8 cellular contexts compared by ENCODE assay signal in genomic region chr18:2657788-2658458, GRCh38. TPM values are rescaled to one million over a fixed set of nuclear protein-coding genes. Genes with fewer than 3 reads are reported as not detected.
DNase-seq lines count a peak whose midpoint lies in the region; ATAC-seq, FAIRE-seq and TF ChIP-seq lines count a peak whose summit lies in the region.

No MANE protein-coding gene starts in this region.

- H3K79me2 ChIP-seq in HepG2 (ENCODE audit: insufficient read depth, low read length) = peaks cover 65% of the 10 kb centered on the region

- intact Hi-C loops in HepG2 (cut with micrococcal nuclease; ENCODE audit: unreplicated experiment) = no loop called here
- intact Hi-C loops in upper lobe of right lung (cut with DNase I) = no loop called here

- H4K20me1 ChIP-seq in HepG2 (ENCODE audit: insufficient read depth, low read length) = peaks cover 34% of the 10 kb centered on the region

- H3K27ac ChIP-seq in HepG2 (ENCODE audit: extremely low read length, insufficient read depth, low read length) (peak overlapping the region; percentile 16), upper lobe of right lung (peak overlapping the region; percentile 48), SJCRH30 (no peak overlapping the region)

- no peak overlapping the region for H2AFZ ChIP-seq in HepG2 (ENCODE audit: low read length)

- FAIRE-seq in HepG2 (lab: Jason Lieb, UNC) = no peak

- CTCF ChIA-PET in HepG2 (lab: Yijun Ruan, JAX; ENCODE audit: low intra/inter-chr PET ratio, low total read pairs) = no interaction called here

- TF ChIP-seq RAD21 in HepG2 (CRISPR knock-in tag; IDR thresholded peaks at IDR 0.05) = no peak

- no peak for TF ChIP-seq CTCF in HepG2 (CRISPR knock-in tag; IDR thresholded peaks at IDR 0.05)
- no peak for TF ChIP-seq CTCF in upper lobe of right lung (IDR thresholded peaks at IDR 0.05)

- DNase-seq in MG63 (peak; percentile 9), amniotic stem cell (lab: John Stamatoyannopoulos, UW) (peak; percentile 55), HepG2 (ENCODE audit: low spot score) (peak; percentile 56), upper lobe of right lung (no peak), SJCRH30 (no peak)

- no TSS peak for BruUV-seq in HepG2 (replicated peaks; lab: Mats Ljungman, UMichigan)

- TF ChIP-seq POLR2A in HepG2 (IDR thresholded peaks at IDR 0.05; ENCODE audit: insufficient read depth in 1 of 2, low read depth in 2 of 2, low read length in 2 of 2) = no peak

- no peaks in the 10 kb centered on the region for H3K27me3 ChIP-seq in MG63
- no peaks in the 10 kb centered on the region; a peak in 1 of 5 replicates for H3K27me3 ChIP-seq in HepG2 (ENCODE audit: control insufficient read depth in 1 of 2, insufficient read depth in 2 of 2, low read length in 2 of 2)
- no peaks in the 10 kb centered on the region for H3K27me3 ChIP-seq in upper lobe of right lung
- H3K27me3 ChIP-seq in SJCRH30 = no peaks in the 10 kb centered on the region

- 33% methylated on average over 12 of the region's 12 CpGs for WGBS in HepG2 (ENCODE audit: low lambda C conversion rate)

- H3K4me1 ChIP-seq in ES-I3 (ENCODE audit: insufficient read depth, low read length) = peaks cover 11% of the 10 kb centered on the region
- peaks cover 32% of the 10 kb centered on the region for H3K4me1 ChIP-seq in HepG2 (ENCODE audit: insufficient read depth, low read length)
- peaks cover 23% of the 10 kb centered on the region for H3K4me1 ChIP-seq in upper lobe of right lung
- peaks cover 2% of the 10 kb centered on the region; the same call in 1 of the 2 replicates for H3K4me1 ChIP-seq in SJCRH30

- peak overlapping the region; percentile 87 for H3K4me2 ChIP-seq in HepG2 (ENCODE audit: low read depth, low read length)

- H3K4me3 ChIP-seq in MG63 (peak overlapping the region; percentile 91), HepG2 (replicated peaks in 1 of 3; ENCODE audit: insufficient read depth in 1 of 3, low read depth in 2 of 3, low read length in 3 of 3) (peak overlapping the region; percentile 88 to 91 (median 89)), upper lobe of right lung (peak overlapping the region; percentile 89), SJCRH30 (no peak overlapping the region)

- H3K36me3 ChIP-seq in ES-I3 (ENCODE audit: insufficient read depth, low read length) = no peaks in the 10 kb centered on the region
- H3K36me3 ChIP-seq in MG63 = peaks cover 3% of the 10 kb centered on the region; the same call in 1 of the 2 replicates
- peaks cover 0 to 3% of the 10 kb centered on the region in 2 experiments; a peak in 2 of 5 replicates for H3K36me3 ChIP-seq in HepG2 (replicated peaks in 1 of 2; ENCODE audit: control insufficient read depth in 1 of 2, insufficient read depth in 2 of 2, low read length in 2 of 2)
- no peaks in the 10 kb centered on the region for H3K36me3 ChIP-seq in upper lobe of right lung
- H3K36me3 ChIP-seq in SJCRH30 = 0 out of 2 replicates have a peak, but pooled peaks cover 9% of the 10 kb centered on the region

- ATAC-seq in HepG2 (no peak), upper lobe of right lung (no peak), HG03280 (IDR thresholded peaks at IDR 0.05; ENCODE audit: unreplicated experiment) (no peak), HG03460 (IDR thresholded peaks at IDR 0.05; ENCODE audit: unreplicated experiment) (no peak)

- H3K9ac ChIP-seq in ES-I3 (ENCODE audit: low read depth, low read length) (peak overlapping the region; percentile 95; the same call in 1 of the 2 replicates), HepG2 (ENCODE audit: insufficient read depth, low read depth, low read length) (peak overlapping the region; percentile 93)

- H3K9me3 ChIP-seq in ES-I3 (ENCODE audit: control insufficient read depth, insufficient read depth, low read length) (no peaks in the 10 kb centered on the region), MG63 (no peaks in the 10 kb centered on the region), HepG2 (ENCODE audit: low read length) (no peaks in the 10 kb centered on the region), upper lobe of right lung (no peaks in the 10 kb centered on the region), SJCRH30 (replicated peaks) (no peaks in the 10 kb centered on the region)

- in situ Hi-C loops in HepG2 (cut with HindIII; ENCODE audit: extremely low pct_ligation_motif_present, low pct_unique_long_range_greater_than_20kb) = no loop called here

- no peak for TF ChIP-seq EP300 in HepG2 (IDR thresholded peaks at IDR 0.05; ENCODE audit: low read depth in 2 of 2, low read length in 2 of 2)
- TF ChIP-seq EP300 in HepG2 (CRISPR knock-in tag; IDR thresholded peaks at IDR 0.05; ENCODE audit: borderline replicate concordance) = no peak

- POLR2A ChIA-PET in HepG2 (lab: Yijun Ruan, JAX) = no interaction called here

TF ChIP-seq in HepG2, 621 proteins besides CTCF, POLR2A, EP300 and RAD21 (continues in another document):
- TF ChIP-seq ELF1 (CRISPR knock-in tag; IDR thresholded peaks at IDR 0.05) = no peak
- no peak for TF ChIP-seq TBX2 (CRISPR knock-in tag; IDR thresholded peaks at IDR 0.05; ENCODE audit: borderline replicate concordance)
- 0 out of 2 replicates have a peak, but pooled peaks have one; percentile 17 for TF ChIP-seq SIX1 (CRISPR knock-in tag; IDR thresholded peaks at IDR 0.05; ENCODE audit: borderline replicate concordance)
- TF ChIP-seq THRA (CRISPR knock-in tag; IDR thresholded peaks at IDR 0.05; ENCODE audit: borderline replicate concordance) = no peak
- TF ChIP-seq ZFAT (CRISPR knock-in tag; conservative IDR thresholded peaks at IDR 0.05) = no peak
- no peak for TF ChIP-seq HNF4G (IDR thresholded peaks at IDR 0.05; ENCODE audit: borderline replicate concordance, low read depth, low read length)
- no peak for TF ChIP-seq HNF4G (CRISPR knock-in tag; IDR thresholded peaks at IDR 0.05; ENCODE audit: borderline replicate concordance, low read depth)
- no peak for TF ChIP-seq NFE2L1 (CRISPR knock-in tag; IDR thresholded peaks at IDR 0.05; ENCODE audit: borderline replicate concordance)
- TF ChIP-seq ZBTB46 (CRISPR knock-in tag; IDR thresholded peaks at IDR 0.05; ENCODE audit: borderline replicate concordance) = no peak
- no peak for TF ChIP-seq NFE2L2 (IDR thresholded peaks at IDR 0.05; ENCODE audit: low read length)
- no peak for TF ChIP-seq ZFY (CRISPR knock-in tag; IDR thresholded peaks at IDR 0.05)
- TF ChIP-seq ZNF460 (CRISPR knock-in tag; IDR thresholded peaks at IDR 0.05; ENCODE audit: borderline replicate concordance) = peak; percentile 92
- no peak for TF ChIP-seq TBX3 (IDR thresholded peaks at IDR 0.05; ENCODE audit: borderline replicate concordance)
- no peak for TF ChIP-seq ZSCAN20 (CRISPR knock-in tag; IDR thresholded peaks at IDR 0.05; ENCODE audit: borderline replicate concordance)
- TF ChIP-seq SAP130 (CRISPR knock-in tag; IDR thresholded peaks at IDR 0.05; ENCODE audit: low read depth) = peak; percentile 55

RNA-seq across cellular contexts. Expression of gene SMCHD1, which starts 2.4 kb away (rescaled TPM):
- 16.2 and 19.0 TPM in 2 replicates for total RNA-seq in MG63 (2014; rRNA removed; shearing (Covaris generic); ENCODE audit: low replicate concordance)
- 93.6 and 110 TPM in 2 replicates for total RNA-seq in HepG2 (2016; rRNA removed; fragmentation: Illumina TruSeq; extraction: Trizol)
- total RNA-seq in HepG2 (2016; cell fraction: cytosol; rRNA removed; fragmentation: Illumina TruSeq; extraction: Trizol; ENCODE audit: low read depth) = 13.6 and 15.9 TPM in 2 replicates
- total RNA-seq in HepG2 (2016; cell fraction: insoluble cytoplasmic fraction; rRNA removed; fragmentation: Illumina TruSeq; extraction: Trizol) = 84.6 and 113 TPM in 2 replicates
- total RNA-seq in HepG2 (2016; cell fraction: membrane; rRNA removed; fragmentation: Illumina TruSeq; extraction: Trizol) = 23.8 and 24.6 TPM in 2 replicates
- 173 and 188 TPM in 2 replicates for total RNA-seq in HepG2 (2016; cell fraction: nucleus; rRNA removed; fragmentation: Illumina TruSeq; extraction: Trizol)
- polyA plus RNA-seq in HepG2 (2011; rRNA removed) = 17.9 and 21.4 TPM in 2 replicates
- 6.3 and 9.9 TPM in 2 replicates for polyA plus RNA-seq in HepG2 (2011; cell fraction: cytosol; rRNA removed)
- 24.2 and 26.2 TPM in 2 replicates for polyA plus RNA-seq in HepG2 (2011; cell fraction: nucleus; rRNA removed)
- 24.4 and 28.6 TPM in 2 replicates for polyA plus RNA-seq in HepG2 (2012)
- polyA plus RNA-seq in HepG2 (2016; cell fraction: cytosol; fragmentation: Illumina TruSeq; extraction: Trizol; ENCODE audit: low read depth) = 0.93 and 1.4 TPM in 2 replicates
- polyA plus RNA-seq in HepG2 (2016; cell fraction: insoluble cytoplasmic fraction; fragmentation: Illumina TruSeq; extraction: Trizol; ENCODE audit: low read depth) = 52.1 and 55.6 TPM in 2 replicates
- 2.3 and 3.4 TPM in 2 replicates for polyA plus RNA-seq in HepG2 (2016; cell fraction: membrane; fragmentation: Illumina TruSeq; extraction: Trizol; ENCODE audit: low read depth)
- 90.4 and 91.3 TPM in 2 replicates for polyA plus RNA-seq in HepG2 (2016; cell fraction: nucleus; fragmentation: Illumina TruSeq; extraction: Trizol; ENCODE audit: insufficient read depth, low read depth)
- 18.4 and 33.4 TPM in 2 replicates for polyA minus RNA-seq in HepG2 (2011; rRNA and poly(A)+ RNA removed; ENCODE audit: low replicate concordance)
- polyA minus RNA-seq in HepG2 (2011; cell fraction: cytosol; rRNA and poly(A)+ RNA removed) = 38.2 and 47.6 TPM in 2 replicates
- polyA minus RNA-seq in HepG2 (2011; cell fraction: nucleus; rRNA and poly(A)+ RNA removed) = 266 and 276 TPM in 2 replicates
- 54.1 TPM for total RNA-seq in upper lobe of right lung
- total RNA-seq in SJCRH30 (2014; rRNA removed; shearing (Covaris generic)) = 83.2 and 89.2 TPM in 2 replicates

Comparison
In these comparisons a context has a peak if more than half of its experiments do, and no peak if none do; other contexts are left out.
1. DNase-seq: peak in MG63 (single experiment), amniotic stem cell (single experiment) and HepG2 (single experiment); none in upper lobe of right lung (single experiment) and SJCRH30 (0 of 2).